38 cellular contexts compared by ENCODE assay signal in the genomic region with DNA sequence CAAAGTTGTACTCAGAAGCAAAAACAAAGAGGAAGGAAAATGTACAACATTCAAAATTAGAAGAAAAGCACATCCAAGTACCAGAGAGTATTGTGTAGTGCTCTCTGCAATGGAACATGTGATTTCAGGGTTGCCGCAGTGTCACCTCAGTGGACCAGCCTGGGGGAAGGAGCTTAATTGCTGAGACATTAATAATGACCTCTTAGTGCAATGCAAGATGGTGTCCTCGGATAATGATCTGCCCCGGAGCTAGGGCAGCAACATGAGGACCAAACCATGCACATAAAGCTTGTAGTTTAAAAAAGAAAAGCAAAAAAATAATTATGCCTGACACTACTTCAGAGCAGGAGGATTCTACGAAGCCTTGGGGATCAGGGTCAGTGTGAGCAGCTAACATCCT. TPM values are rescaled to one million over a fixed set of nuclear protein-coding genes. Genes with fewer than 3 reads are reported as not detected.
"Had no signal": no experiment of that assay in that cellular context is flagged by ENCODE, and none has a peak within 500 bp of the region (broad histone marks: within the 10 kb centered on the region; RNA-seq: fewer than 3 reads in every experiment).

No MANE protein-coding gene starts in this region.

- H3K36me3 Mint-ChIP-seq: activated naive CD4-positive, alpha-beta T cell treated with anti-CD3 and anti-CD28 coated beads, Interleukin-2, amount 10 ng/mL, durations not matched to agents 7 days and 5 days; activated naive CD4-positive, alpha-beta T cell treated with anti-CD3 and anti-CD28 coated beads, Interleukin-2, amount 50 U/mL, for 72 hours; brain had no signal

- ATAC-seq: activated CD8-positive, alpha-beta memory T cell treated with anti-CD3 and anti-CD28 coated beads, Interleukin-2, amount 10 ng/mL, durations not matched to agents 7 days and 5 days; activated naive CD4-positive, alpha-beta T cell treated with anti-CD3 and anti-CD28 coated beads, Interleukin-2, amount 50 U/mL, for 72 hours; activated naive CD8-positive, alpha-beta T cell treated with anti-CD3 and anti-CD28 coated beads, Interleukin-2, amount 50 U/mL, for 24 hours; activated T-cell treated with anti-CD3 and anti-CD28 coated beads, Interleukin-2, amount 50 U/mL, for 72 hours; gastroesophageal sphincter; heart right ventricle had no signal

- H2AFZ ChIP-seq: hepatocyte had no signal

- H3K4me1 ChIP-seq: adrenal gland, breast epithelium, colonic mucosa, esophagus squamous epithelium, gastroesophageal sphincter, heart right ventricle had no signal

- H3K36me3 ChIP-seq: adrenal gland, breast epithelium, cardiac muscle cell, colonic mucosa, esophagus squamous epithelium, gastroesophageal sphincter, heart right ventricle had no signal

- H3K9me3 Mint-ChIP-seq: activated CD4-positive, alpha-beta memory T cell treated with anti-CD3 and anti-CD28 coated beads, Interleukin-2, amount 10 ng/mL, durations not matched to agents 7 days and 5 days; activated CD4-positive, alpha-beta T cell treated with anti-CD3 and anti-CD28 coated beads, Interleukin-2, amount 10 ng/mL, durations not matched to agents 7 days and 5 days; activated naive CD4-positive, alpha-beta T cell treated with anti-CD3 and anti-CD28 coated beads, Interleukin-2, amount 10 ng/mL, durations not matched to agents 7 days and 5 days; activated naive CD4-positive, alpha-beta T cell treated with anti-CD3 and anti-CD28 coated beads, Interleukin-2, amount 50 U/mL, for 72 hours; activated naive CD8-positive, alpha-beta T cell treated with anti-CD3 and anti-CD28 coated beads, Interleukin-2, amount 50 U/mL, for 24 hours; activated T-cell treated with anti-CD3 and anti-CD28 coated beads, Interleukin-2, amount 50 U/mL, for 72 hours had no signal

- DNase-seq: activated CD4-positive, alpha-beta memory T cell treated with anti-CD3 and anti-CD28 coated beads, Interleukin-2, amount 10 ng/mL, durations not matched to agents 7 days and 5 days; activated CD4-positive, alpha-beta T cell treated with anti-CD3 and anti-CD28 coated beads for 1 hour; activated CD4-positive, alpha-beta T cell treated with anti-CD3 and anti-CD28 coated beads for 4 hours; activated CD4-positive, alpha-beta T cell treated with anti-CD3 and anti-CD28 coated beads, Interleukin-2, amount 10 ng/mL, durations not matched to agents 7 days and 5 days; activated CD4-positive, alpha-beta T cell treated with anti-CD3 and anti-CD28 coated beads, Interleukin-2, amount 50 U/mL, for 4 hours; activated CD4-positive, CD25-positive, alpha-beta regulatory T cell; activated CD8-positive, alpha-beta memory T cell treated with anti-CD3 and anti-CD28 coated beads, Interleukin-2, amount 10 ng/mL, durations not matched to agents 7 days and 5 days; activated CD8-positive, alpha-beta memory T cell treated with anti-CD3 and anti-CD28 coated beads, Interleukin-2, amount 50 U/mL, for 4 hours; activated gamma-delta T cell; activated naive CD4-positive, alpha-beta T cell; activated naive CD4-positive, alpha-beta T cell treated with anti-CD3 and anti-CD28 coated beads, Interleukin-2, amount 10 ng/mL, durations not matched to agents 7 days and 5 days; activated naive CD8-positive, alpha-beta T cell treated with anti-CD3 and anti-CD28 coated beads, Interleukin-2, amount 50 U/mL, for 24 hours; activated T-cell treated with anti-CD3 and anti-CD28 coated beads, Interleukin-2, amount 50 U/mL, for 1 hour; activated T-cell treated with anti-CD3 and anti-CD28 coated beads, Interleukin-2, amount 50 U/mL, for 72 hours; adrenal gland; amygdala; aorta; central memory CD4-positive, alpha-beta T cell; cerebellar nuclear complex; colonic mucosa; effector CD8-positive, alpha-beta T cell; esophagus squamous epithelium; foreskin melanocyte; heart right ventricle; T-helper 2 cell had no signal

- H3K4me1 Mint-ChIP-seq: activated naive CD4-positive, alpha-beta T cell treated with anti-CD3 and anti-CD28 coated beads, Interleukin-2, amount 10 ng/mL, durations not matched to agents 7 days and 5 days; brain had no signal

- H3K4me2 ChIP-seq: hepatocyte had no signal

- H3K79me2 ChIP-seq: hepatocyte had no signal

- H3K9me3 ChIP-seq: adrenal gland, breast epithelium, colonic mucosa, esophagus squamous epithelium, gastroesophageal sphincter, heart right ventricle had no signal

- H3K4me3 Mint-ChIP-seq: activated CD4-positive, alpha-beta memory T cell treated with anti-CD3 and anti-CD28 coated beads, Interleukin-2, amount 10 ng/mL, durations not matched to agents 7 days and 5 days; activated CD4-positive, alpha-beta T cell treated with anti-CD3 and anti-CD28 coated beads, Interleukin-2, amount 10 ng/mL, durations not matched to agents 7 days and 5 days; activated CD8-positive, alpha-beta memory T cell treated with anti-CD3 and anti-CD28 coated beads, Interleukin-2, amount 10 ng/mL, durations not matched to agents 7 days and 5 days; activated naive CD4-positive, alpha-beta T cell treated with anti-CD3 and anti-CD28 coated beads, Interleukin-2, amount 10 ng/mL, durations not matched to agents 7 days and 5 days; activated naive CD8-positive, alpha-beta T cell treated with anti-CD3 and anti-CD28 coated beads, Interleukin-2, amount 50 U/mL, for 24 hours; activated T-cell treated with anti-CD3 and anti-CD28 coated beads, Interleukin-2, amount 50 U/mL, for 72 hours; brain had no signal

- H3K4me3 ChIP-seq: adrenal gland, breast epithelium, cardiac muscle cell, colonic mucosa, esophagus squamous epithelium, gastroesophageal sphincter, heart right ventricle, hepatocyte had no signal

- H3K27ac Mint-ChIP-seq: activated CD4-positive, alpha-beta memory T cell treated with anti-CD3 and anti-CD28 coated beads, Interleukin-2, amount 10 ng/mL, durations not matched to agents 7 days and 5 days; activated CD4-positive, alpha-beta T cell treated with anti-CD3 and anti-CD28 coated beads, Interleukin-2, amount 10 ng/mL, durations not matched to agents 7 days and 5 days; activated CD8-positive, alpha-beta memory T cell treated with anti-CD3 and anti-CD28 coated beads, Interleukin-2, amount 10 ng/mL, durations not matched to agents 7 days and 5 days; activated naive CD4-positive, alpha-beta T cell treated with anti-CD3 and anti-CD28 coated beads, Interleukin-2, amount 10 ng/mL, durations not matched to agents 7 days and 5 days; activated naive CD4-positive, alpha-beta T cell treated with anti-CD3 and anti-CD28 coated beads, Interleukin-2, amount 50 U/mL, for 72 hours; activated T-cell treated with anti-CD3 and anti-CD28 coated beads, Interleukin-2, amount 50 U/mL, for 72 hours; brain had no signal

- H3K27me3 Mint-ChIP-seq: activated CD4-positive, alpha-beta T cell treated with anti-CD3 and anti-CD28 coated beads, Interleukin-2, amount 10 ng/mL, durations not matched to agents 7 days and 5 days; activated CD8-positive, alpha-beta memory T cell treated with anti-CD3 and anti-CD28 coated beads, Interleukin-2, amount 10 ng/mL, durations not matched to agents 7 days and 5 days; activated naive CD8-positive, alpha-beta T cell treated with anti-CD3 and anti-CD28 coated beads, Interleukin-2, amount 50 U/mL, for 24 hours; brain had no signal

- H3K27ac ChIP-seq: adrenal gland, breast epithelium, cardiac muscle cell, colonic mucosa, epithelial cell of prostate, esophagus squamous epithelium, gastroesophageal sphincter, heart right ventricle, hepatocyte had no signal

- H3K27me3 ChIP-seq: breast epithelium, cardiac muscle cell, colonic mucosa, gastroesophageal sphincter had no signal

- FAIRE-seq: endometrium, endothelial cell of umbilical vein had no signal

RNA-seq across cellular contexts. Expression of a gene that starts 33.0 kb away (rescaled TPM):
- total RNA-seq: cardiac muscle cell, colonic mucosa, dermis microvascular lymphatic vessel endothelial cell, endothelial cell of umbilical vein, fibroblast of villous mesenchyme, gastroesophageal sphincter, glomerular endothelial cell, hepatocyte had no signal
- polyA plus RNA-seq: aorta, cardiac muscle cell, endothelial cell of umbilical vein, fibroblast of lung, hepatocyte had no signal
